17 cellular contexts compared by ENCODE assay signal in the genomic region with DNA sequence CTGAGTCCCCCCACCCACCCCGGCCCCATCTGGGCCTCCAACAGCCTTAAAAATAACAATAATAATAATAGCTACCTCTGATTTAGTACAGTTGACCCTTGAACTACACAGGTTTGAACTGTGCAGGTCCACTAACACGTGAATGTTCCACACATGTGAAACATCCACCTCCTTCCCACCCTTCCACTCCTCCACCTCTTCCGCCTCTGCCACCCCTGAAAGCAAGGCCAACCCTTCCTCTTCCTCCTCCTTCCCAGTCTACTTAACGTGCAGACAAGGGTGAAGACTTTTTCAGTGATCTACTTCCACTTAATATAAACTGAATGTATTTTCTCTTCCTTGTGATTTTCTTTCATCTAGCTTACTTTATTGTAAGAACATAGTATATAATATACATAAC. TPM values are rescaled to one million over a fixed set of nuclear protein-coding genes. Genes with fewer than 3 reads are reported as not detected.
DNase-seq lines count a peak whose midpoint lies in the region; ATAC-seq and TF ChIP-seq lines count a peak whose summit lies in the region.
"Had no signal": no experiment of that assay in that cellular context is flagged by ENCODE, and none has a peak within 500 bp of the region (broad histone marks: within the 10 kb centered on the region; RNA-seq: fewer than 3 reads in every experiment).

No MANE protein-coding gene starts in this region.

- H3K4me3 ChIP-seq in breast epithelium, result peak overlapping the region; percentile 20 to 57 (median 23)

- intact Hi-C loops in activated CD8-positive, alpha-beta T cell treated with anti-CD3 and anti-CD28 coated beads for 36 hours (cut with micrococcal nuclease), result no loop called here
- intact Hi-C loops in breast epithelium (cut with DNase I; ENCODE audit: low total_unique reads), result no loop called here
- intact Hi-C loops in natural killer cell (cut with micrococcal nuclease), result no loop called here
- intact Hi-C loops in activated T-helper 2 cell treated with anti-CD3 and anti-CD28 coated beads, Interferon-gamma antibody, Interleukin-2, Interleukin-4, amounts not matched to agents 10 μg/mL and 5 μg/mL and 100 μg/mL, durations not matched to agents 14 hours and 24 hours and 36 hours (cut with micrococcal nuclease), result no loop called here

- H3K4me1 Mint-ChIP-seq in activated CD8-positive, alpha-beta T cell treated with anti-CD3 and anti-CD28 coated beads, Interleukin-2, amount 10 ng/mL, durations not matched to agents 7 days and 5 days (ENCODE audit: low read depth), result peaks cover 58% of the 10 kb centered on the region
- no peaks in the 10 kb centered on the region for H3K4me1 Mint-ChIP-seq in activated CD8-positive, alpha-beta T cell treated with anti-CD3 and anti-CD28 coated beads for 36 hours (ENCODE audit: low read depth)
- H3K4me1 Mint-ChIP-seq in natural killer cell, result peaks cover 60 to 76% of the 10 kb centered on the region in 2 donors
- H3K4me1 Mint-ChIP-seq in type B pancreatic cell (ENCODE audit: unreplicated experiment), result peaks cover 67% of the 10 kb centered on the region
- H3K4me1 Mint-ChIP-seq in activated T-helper 2 cell treated with anti-CD3 and anti-CD28 coated beads, Interferon-gamma antibody, Interleukin-2, Interleukin-4, amounts not matched to agents 10 μg/mL and 5 μg/mL and 100 μg/mL, durations not matched to agents 14 hours and 24 hours and 36 hours (ENCODE audit: low read depth), result peaks cover 17% of the 10 kb centered on the region

- TF ChIP-seq POLR2A in breast epithelium (IDR thresholded peaks at IDR 0.05), result no peak

- no peak overlapping the region for H3K4me3 Mint-ChIP-seq in activated CD8-positive, alpha-beta T cell treated with anti-CD3 and anti-CD28 coated beads, Interleukin-2, amount 10 ng/mL, durations not matched to agents 7 days and 5 days
- H3K4me3 Mint-ChIP-seq in activated CD8-positive, alpha-beta T cell treated with anti-CD3 and anti-CD28 coated beads for 36 hours, result no peak overlapping the region
- peak overlapping the region; percentile 61 for H3K4me3 Mint-ChIP-seq in natural killer cell
- H3K4me3 Mint-ChIP-seq in type B pancreatic cell, result peak overlapping the region; percentile 47
- H3K4me3 Mint-ChIP-seq in activated T-helper 2 cell treated with anti-CD3 and anti-CD28 coated beads, Interferon-gamma antibody, Interleukin-2, Interleukin-4, amounts not matched to agents 10 μg/mL and 5 μg/mL and 100 μg/mL, durations not matched to agents 14 hours and 24 hours and 36 hours (ENCODE audit: low read depth), result no peak overlapping the region

- no peaks in the 10 kb centered on the region for H3K9me3 Mint-ChIP-seq in activated CD8-positive, alpha-beta T cell treated with anti-CD3 and anti-CD28 coated beads, Interleukin-2, amount 10 ng/mL, durations not matched to agents 7 days and 5 days (ENCODE audit: insufficient read depth)
- no peaks in the 10 kb centered on the region for H3K9me3 Mint-ChIP-seq in activated CD8-positive, alpha-beta T cell treated with anti-CD3 and anti-CD28 coated beads for 36 hours
- H3K9me3 Mint-ChIP-seq in natural killer cell, result no peaks in the 10 kb centered on the region
- no peaks in the 10 kb centered on the region for H3K9me3 Mint-ChIP-seq in type B pancreatic cell
- H3K9me3 Mint-ChIP-seq in activated T-helper 2 cell treated with anti-CD3 and anti-CD28 coated beads, Interferon-gamma antibody, Interleukin-2, Interleukin-4, amounts not matched to agents 10 μg/mL and 5 μg/mL and 100 μg/mL, durations not matched to agents 14 hours and 24 hours and 36 hours, result no peaks in the 10 kb centered on the region

- H3K27me3 Mint-ChIP-seq in activated CD8-positive, alpha-beta T cell treated with anti-CD3 and anti-CD28 coated beads, Interleukin-2, amount 10 ng/mL, durations not matched to agents 7 days and 5 days (ENCODE audit: low read depth), result no peaks in the 10 kb centered on the region
- no peaks in the 10 kb centered on the region for H3K27me3 Mint-ChIP-seq in activated CD8-positive, alpha-beta T cell treated with anti-CD3 and anti-CD28 coated beads for 36 hours
- H3K27me3 Mint-ChIP-seq in natural killer cell (ENCODE audit: low read depth in 2 of 2) (peaks cover 0 to 4% of the 10 kb centered on the region in 2 donors), type B pancreatic cell (no peaks in the 10 kb centered on the region)
- no peaks in the 10 kb centered on the region for H3K27me3 Mint-ChIP-seq in activated T-helper 2 cell treated with anti-CD3 and anti-CD28 coated beads, Interferon-gamma antibody, Interleukin-2, Interleukin-4, amounts not matched to agents 10 μg/mL and 5 μg/mL and 100 μg/mL, durations not matched to agents 14 hours and 24 hours and 36 hours (ENCODE audit: low read depth)

- DNase-seq in activated CD8-positive, alpha-beta T cell treated with anti-CD3 and anti-CD28 coated beads, Interleukin-2, amount 10 ng/mL, durations not matched to agents 7 days and 5 days, result no peak
- DNase-seq in activated CD8-positive, alpha-beta T cell treated with anti-CD3 and anti-CD28 coated beads for 36 hours, result no peak
- no peak for DNase-seq in breast epithelium (ENCODE audit: low spot score in 2 of 2)
- DNase-seq in natural killer cell, result no peak
- DNase-seq in type B pancreatic cell (ENCODE audit: extremely low spot score, unreplicated experiment), result no peak
- DNase-seq in T-helper 9 cell, result no peak
- no peak for DNase-seq in DMS114 treated with DMSO at 0.1 percent for 48 hours (lab: John Stamatoyannopoulos, UW; ENCODE audit: unreplicated experiment)
- no peak for DNase-seq in activated T-helper 2 cell treated with anti-CD3 and anti-CD28 coated beads, Interferon-gamma antibody, Interleukin-2, Interleukin-4, amounts not matched to agents 10 μg/mL and 5 μg/mL and 100 μg/mL, durations not matched to agents 14 hours and 24 hours and 36 hours (ENCODE audit: low spot score)
- DNase-seq: ACHN; activated CD4-positive, CD25-positive, alpha-beta regulatory T cell; activated effector memory CD4-positive, alpha-beta T cell treated with anti-CD3 and anti-CD28 coated beads, Interleukin-2, amount 50 U/mL, for 16 hours; NCI-H510A; SHP77; small intestine had no signal

- H3K27me3 ChIP-seq in breast epithelium, result no peaks in the 10 kb centered on the region

- CTCF ChIA-PET in activated CD8-positive, alpha-beta T cell treated with anti-CD3 and anti-CD28 coated beads, Interleukin-2, amount 10 ng/mL, durations not matched to agents 7 days and 5 days (lab: Charles Lee), result interaction anchor here (1.0 to 1.8 kb wide), 6 partner anchors 9 to 206 kb away, joined by 3 to 8 read pairs (median 4); no protein-coding TSS in a partner anchor
- CTCF ChIA-PET in activated CD8-positive, alpha-beta T cell treated with anti-CD3 and anti-CD28 coated beads for 36 hours (lab: Charles Lee), result interaction anchor here (1.1 to 1.9 kb wide), 2 partner anchors 17 to 74 kb away, joined by 3 to 8 read pairs; no protein-coding TSS in a partner anchor

- peak overlapping the region; percentile 77 for H3K27ac Mint-ChIP-seq in activated CD8-positive, alpha-beta T cell treated with anti-CD3 and anti-CD28 coated beads, Interleukin-2, amount 10 ng/mL, durations not matched to agents 7 days and 5 days
- H3K27ac Mint-ChIP-seq in activated CD8-positive, alpha-beta T cell treated with anti-CD3 and anti-CD28 coated beads for 36 hours, result no peak overlapping the region
- H3K27ac Mint-ChIP-seq in natural killer cell (peak overlapping the region; percentile 45 to 82), type B pancreatic cell (peak overlapping the region; percentile 28)
- no peak overlapping the region for H3K27ac Mint-ChIP-seq in activated T-helper 2 cell treated with anti-CD3 and anti-CD28 coated beads, Interferon-gamma antibody, Interleukin-2, Interleukin-4, amounts not matched to agents 10 μg/mL and 5 μg/mL and 100 μg/mL, durations not matched to agents 14 hours and 24 hours and 36 hours

- POLR2A ChIA-PET in activated CD8-positive, alpha-beta T cell treated with anti-CD3 and anti-CD28 coated beads, Interleukin-2, amount 10 ng/mL, durations not matched to agents 7 days and 5 days (lab: Charles Lee), result interaction anchor here (0.7 kb wide), 1 partner anchor 368 kb away, joined by 4 read pairs; no protein-coding TSS in a partner anchor
- POLR2A ChIA-PET in activated CD8-positive, alpha-beta T cell treated with anti-CD3 and anti-CD28 coated beads for 36 hours (lab: Charles Lee), result no interaction called here

- no peak for ATAC-seq in activated CD8-positive, alpha-beta T cell treated with anti-CD3 and anti-CD28 coated beads, Interleukin-2, amount 10 ng/mL, durations not matched to agents 7 days and 5 days
- ATAC-seq in activated CD8-positive, alpha-beta T cell treated with anti-CD3 and anti-CD28 coated beads for 36 hours, result no peak
- ATAC-seq in natural killer cell, result no peak

- peaks cover 0 to 4% of the 10 kb centered on the region in 2 donors for H3K4me1 ChIP-seq in breast epithelium

- no peaks in the 10 kb centered on the region for H3K36me3 ChIP-seq in breast epithelium

- peaks cover 25% of the 10 kb centered on the region for H3K36me3 Mint-ChIP-seq in activated CD8-positive, alpha-beta T cell treated with anti-CD3 and anti-CD28 coated beads, Interleukin-2, amount 10 ng/mL, durations not matched to agents 7 days and 5 days (ENCODE audit: low read depth)
- no peaks in the 10 kb centered on the region for H3K36me3 Mint-ChIP-seq in activated CD8-positive, alpha-beta T cell treated with anti-CD3 and anti-CD28 coated beads for 36 hours (ENCODE audit: low read depth)
- H3K36me3 Mint-ChIP-seq in natural killer cell, result no peaks in the 10 kb centered on the region
- peaks cover 3% of the 10 kb centered on the region for H3K36me3 Mint-ChIP-seq in type B pancreatic cell
- no peaks in the 10 kb centered on the region for H3K36me3 Mint-ChIP-seq in activated T-helper 2 cell treated with anti-CD3 and anti-CD28 coated beads, Interferon-gamma antibody, Interleukin-2, Interleukin-4, amounts not matched to agents 10 μg/mL and 5 μg/mL and 100 μg/mL, durations not matched to agents 14 hours and 24 hours and 36 hours (ENCODE audit: low read depth)

- peak overlapping the region; percentile 73 to 86 for H3K27ac ChIP-seq in breast epithelium

- no peak for TF ChIP-seq CTCF in activated CD8-positive, alpha-beta T cell treated with anti-CD3 and anti-CD28 coated beads for 36 hours (IDR thresholded peaks at IDR 0.05)
- TF ChIP-seq CTCF in breast epithelium (IDR thresholded peaks at IDR 0.05) (no peak), natural killer cell (IDR thresholded peaks at IDR 0.05) (no peak), type B pancreatic cell (conservative IDR thresholded peaks at IDR 0.05) (no peak)

- no peaks in the 10 kb centered on the region for H3K9me3 ChIP-seq in breast epithelium

RNA-seq across cellular contexts. Expression of a gene that starts 10.8 kb away (rescaled TPM):
- total RNA-seq in activated CD8-positive, alpha-beta T cell treated with anti-CD3 and anti-CD28 coated beads, Interleukin-2, amount 10 ng/mL, durations not matched to agents 7 days and 5 days, result 10 to 100 TPM; 47.0 to 49.0 TPM
- total RNA-seq in activated CD8-positive, alpha-beta T cell treated with anti-CD3 and anti-CD28 coated beads for 36 hours, result under 1 TPM; 0.58 to 0.74 TPM
- total RNA-seq in breast epithelium (100 to 1,000 TPM in 2 of 3 donors, 10 to 100 TPM in 1; 53.7 to 243 (median 146) TPM), natural killer cell (10 to 100 TPM; 44.8 to 93.1 (median 61.6) TPM), type B pancreatic cell (ENCODE audit: low replicate concordance) (3.3 and 74.8 TPM in 2 replicates)
- total RNA-seq in activated T-helper 2 cell treated with anti-CD3 and anti-CD28 coated beads, Interferon-gamma antibody, Interleukin-2, Interleukin-4, amounts not matched to agents 10 μg/mL and 5 μg/mL and 100 μg/mL, durations not matched to agents 14 hours and 24 hours and 36 hours, result 0.46 and 1.3 TPM in 2 replicates

RNA-seq across cellular contexts. Expression of a gene that starts 21.7 kb away (rescaled TPM):
- total RNA-seq in activated CD8-positive, alpha-beta T cell treated with anti-CD3 and anti-CD28 coated beads, Interleukin-2, amount 10 ng/mL, durations not matched to agents 7 days and 5 days, result not detected
- not detected for total RNA-seq in activated CD8-positive, alpha-beta T cell treated with anti-CD3 and anti-CD28 coated beads for 36 hours
- total RNA-seq in breast epithelium (1 to 10 TPM in 1 of 3 donors, not detected in 2; 1.3 TPM), natural killer cell (not detected), type B pancreatic cell (ENCODE audit: low replicate concordance) (5.0 and 13.4 TPM in 2 replicates)
- not detected in 2 replicates for total RNA-seq in activated T-helper 2 cell treated with anti-CD3 and anti-CD28 coated beads, Interferon-gamma antibody, Interleukin-2, Interleukin-4, amounts not matched to agents 10 μg/mL and 5 μg/mL and 100 μg/mL, durations not matched to agents 14 hours and 24 hours and 36 hours
- total RNA-seq: dermis microvascular lymphatic vessel endothelial cell, glomerular endothelial cell, lung microvascular endothelial cell had no signal

RNA-seq across cellular contexts. Expression of a gene that starts 45.0 kb away (rescaled TPM):
- total RNA-seq in activated CD8-positive, alpha-beta T cell treated with anti-CD3 and anti-CD28 coated beads, Interleukin-2, amount 10 ng/mL, durations not matched to agents 7 days and 5 days, result not detected
- not detected for total RNA-seq in activated CD8-positive, alpha-beta T cell treated with anti-CD3 and anti-CD28 coated beads for 36 hours
- under 1 TPM in 2 of 3 donors, not detected in 1; 0.15 to 0.16 TPM for total RNA-seq in breast epithelium
- total RNA-seq in natural killer cell, result not detected
- total RNA-seq in type B pancreatic cell (ENCODE audit: low replicate concordance), result 0.10 and 0.38 TPM in 2 replicates
- total RNA-seq in activated T-helper 2 cell treated with anti-CD3 and anti-CD28 coated beads, Interferon-gamma antibody, Interleukin-2, Interleukin-4, amounts not matched to agents 10 μg/mL and 5 μg/mL and 100 μg/mL, durations not matched to agents 14 hours and 24 hours and 36 hours, result not detected in 2 replicates
- total RNA-seq: dermis microvascular lymphatic vessel endothelial cell, glomerular endothelial cell, lung microvascular endothelial cell had no signal

RNA-seq across cellular contexts. Expression of a gene that starts 58.5 kb away (rescaled TPM):
- not detected for total RNA-seq in activated CD8-positive, alpha-beta T cell treated with anti-CD3 and anti-CD28 coated beads, Interleukin-2, amount 10 ng/mL, durations not matched to agents 7 days and 5 days
- not detected for total RNA-seq in activated CD8-positive, alpha-beta T cell treated with anti-CD3 and anti-CD28 coated beads for 36 hours
- total RNA-seq in breast epithelium (10 to 100 TPM; 11.5 to 79.0 (median 24.1) TPM), natural killer cell (10 to 100 TPM in 1 of 3 donors, 1 to 10 TPM in 2; 4.9 to 39.0 (median 7.8) TPM), type B pancreatic cell (ENCODE audit: low replicate concordance) (1.6 and 4.0 TPM in 2 replicates)
- total RNA-seq in activated T-helper 2 cell treated with anti-CD3 and anti-CD28 coated beads, Interferon-gamma antibody, Interleukin-2, Interleukin-4, amounts not matched to agents 10 μg/mL and 5 μg/mL and 100 μg/mL, durations not matched to agents 14 hours and 24 hours and 36 hours, result 0.18 and 0.27 TPM in 2 replicates
- total RNA-seq: dermis microvascular lymphatic vessel endothelial cell, glomerular endothelial cell, lung microvascular endothelial cell had no signal

Comparison
In these comparisons a context has a peak if more than half of its experiments do, and no peak if none do; other contexts are left out.
1. H3K27ac Mint-ChIP-seq: peak in activated CD8-positive, alpha-beta T cell treated with anti-CD3 and anti-CD28 coated beads, Interleukin-2, amount 10 ng/mL, durations not matched to agents 7 days and 5 days (single experiment), natural killer cell (2 of 2) and type B pancreatic cell (single experiment); none in activated CD8-positive, alpha-beta T cell treated with anti-CD3 and anti-CD28 coated beads for 36 hours (single experiment) and activated T-helper 2 cell treated with anti-CD3 and anti-CD28 coated beads, Interferon-gamma antibody, Interleukin-2, Interleukin-4, amounts not matched to agents 10 μg/mL and 5 μg/mL and 100 μg/mL, durations not matched to agents 14 hours and 24 hours and 36 hours (single experiment).
2. H3K4me3 Mint-ChIP-seq: peak in natural killer cell (single experiment) and type B pancreatic cell (single experiment); none in activated CD8-positive, alpha-beta T cell treated with anti-CD3 and anti-CD28 coated beads, Interleukin-2, amount 10 ng/mL, durations not matched to agents 7 days and 5 days (single experiment), activated CD8-positive, alpha-beta T cell treated with anti-CD3 and anti-CD28 coated beads for 36 hours (single experiment) and activated T-helper 2 cell treated with anti-CD3 and anti-CD28 coated beads, Interferon-gamma antibody, Interleukin-2, Interleukin-4, amounts not matched to agents 10 μg/mL and 5 μg/mL and 100 μg/mL, durations not matched to agents 14 hours and 24 hours and 36 hours (single experiment).